1 cellular context compared by ENCODE assay signal in the genomic region with DNA sequence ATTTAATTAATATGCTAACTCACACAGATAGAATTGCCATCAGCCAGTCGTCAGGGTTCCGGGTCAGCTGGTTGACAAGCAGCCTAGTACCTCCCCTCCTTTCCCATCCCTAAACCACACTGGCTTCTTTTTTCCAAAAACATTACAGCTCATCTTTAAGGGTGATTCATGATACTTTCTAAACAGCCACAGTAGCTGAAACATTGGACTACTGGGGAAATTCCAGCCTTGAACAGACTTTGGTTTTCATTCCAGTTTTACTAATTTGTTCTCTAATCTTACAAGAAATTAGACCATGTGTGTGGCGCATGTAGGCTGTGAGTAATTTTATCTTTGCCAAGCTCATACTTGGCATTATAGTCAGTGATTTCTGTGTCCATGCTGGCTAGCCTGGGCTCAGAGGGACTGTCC.
TF ChIP-seq lines count a peak whose summit lies in the region.

No MANE protein-coding gene starts in this region.

TF ChIP-seq in GM23338, 12 proteins besides CTCF, POLR2A, EP300 and RAD21:
- TF ChIP-seq ZNF462 (CRISPR knock-in tag; IDR thresholded peaks at IDR 0.05) (no peak), ZNF331 (CRISPR knock-in tag; IDR thresholded peaks at IDR 0.05; ENCODE audit: low read depth) (no peak), STAT1 (IDR thresholded peaks at IDR 0.05; ENCODE audit: unreplicated experiment) (no peak)
